ENCODE assay signal across 9 cellular contexts in genomic region chr1:66300986-66301451, GRCh38.
A peak's percentile ranks its signal among the peaks of the same experiment; 100 is the strongest.
DNase-seq lines count a peak whose midpoint lies in the region; ATAC-seq and TF ChIP-seq lines count a peak whose summit lies in the region.
"Had no signal": no experiment of that assay in that cellular context is flagged by ENCODE, and none has a peak within 500 bp of the region (broad histone marks: within the 10 kb centered on the region; RNA-seq: fewer than 3 reads in every experiment).

No MANE protein-coding gene starts in this region.

- no peaks in the 10 kb centered on the region for H3K9me3 Mint-ChIP-seq in T-helper 1 cell treated with Interleukin-12 subunit alpha and Interleukin-12 subunit beta and Interleukin-4 antibody, amounts not matched to agents 30 μg/mL and 1 μg/mL, for 36 hours
- H3K9me3 Mint-ChIP-seq in endodermal cell: no peaks in the 10 kb centered on the region

- peak; percentile 84 for ATAC-seq in GM19023 (IDR thresholded peaks at IDR 0.05; ENCODE audit: unreplicated experiment)
- peak; percentile 76 for ATAC-seq in HG03103 (IDR thresholded peaks at IDR 0.05; ENCODE audit: low read depth, unreplicated experiment)

- H3K36me3 ChIP-seq in esophagus muscularis mucosa: no peaks in the 10 kb centered on the region
- no peaks in the 10 kb centered on the region for H3K36me3 ChIP-seq in endodermal cell (ENCODE audit: control insufficient read depth, insufficient read depth, low read length)

- TF ChIP-seq EP300 in esophagus muscularis mucosa (IDR thresholded peaks at IDR 0.05): no peak

- no peak overlapping the region for H3K9ac ChIP-seq in endodermal cell (ENCODE audit: extremely low read depth, low read length, poor library complexity, severe bottlenecking)

- peak overlapping the region; percentile 2 to 34 (median 22) for H3K4me3 ChIP-seq in esophagus muscularis mucosa
- peak overlapping the region in 1 of 7 experiments; percentile 5 for H3K4me3 ChIP-seq in skin epidermis
- no peak overlapping the region for H3K4me3 ChIP-seq in endodermal cell (ENCODE audit: low read length)

- H3K27ac Mint-ChIP-seq in T-helper 1 cell treated with Interleukin-12 subunit alpha and Interleukin-12 subunit beta and Interleukin-4 antibody, amounts not matched to agents 30 μg/mL and 1 μg/mL, for 36 hours: peak overlapping the region; percentile 86
- H3K27ac Mint-ChIP-seq in endodermal cell: no peak overlapping the region

- H3K27me3 ChIP-seq in esophagus muscularis mucosa: no peaks in the 10 kb centered on the region
- H3K27me3 ChIP-seq in endodermal cell (ENCODE audit: control insufficient read depth, insufficient read depth, low read length, poor library complexity, severe bottlenecking): no peaks in the 10 kb centered on the region

- peaks cover 36% of the 10 kb centered on the region for H3K4me1 Mint-ChIP-seq in T-helper 1 cell treated with Interleukin-12 subunit alpha and Interleukin-12 subunit beta and Interleukin-4 antibody, amounts not matched to agents 30 μg/mL and 1 μg/mL, for 36 hours (ENCODE audit: low read depth)
- peaks cover 12% of the 10 kb centered on the region for H3K4me1 Mint-ChIP-seq in endodermal cell

- no peak for TF ChIP-seq CTCF in esophagus muscularis mucosa (IDR thresholded peaks at IDR 0.05)
- no peak for TF ChIP-seq CTCF in endodermal cell (conservative IDR thresholded peaks at IDR 0.05)

- TF ChIP-seq POLR2A in esophagus muscularis mucosa (IDR thresholded peaks at IDR 0.05; ENCODE audit: low read depth): no peak

- H3K27ac ChIP-seq in esophagus muscularis mucosa (replicated peaks in 1 of 4) (peak overlapping the region in 2 of 4 donors; percentile 1 to 47), skin epidermis (peak overlapping the region in 19 of 21 experiments; percentile 3 to 82 (median 61)), endodermal cell (ENCODE audit: low read depth, low read length) (no peak overlapping the region)
- H3K27ac ChIP-seq: epithelial cell of prostate had no signal

- intact Hi-C loops in esophagus muscularis mucosa (cut with DNase I): no loop called here

- no peaks in the 10 kb centered on the region for H3K27me3 Mint-ChIP-seq in T-helper 1 cell treated with Interleukin-12 subunit alpha and Interleukin-12 subunit beta and Interleukin-4 antibody, amounts not matched to agents 30 μg/mL and 1 μg/mL, for 36 hours (ENCODE audit: low read depth)
- H3K27me3 Mint-ChIP-seq in endodermal cell (ENCODE audit: insufficient read depth): no peaks in the 10 kb centered on the region

- DNase-seq in AG08396 (ENCODE audit: low spot score): peak; percentile 41
- no peak for DNase-seq in esophagus muscularis mucosa (ENCODE audit: extremely low spot score)
- no peak for DNase-seq in SKM-1 treated with dmso at 0.1 percent for 144 hours (lab: John Stamatoyannopoulos, UW; ENCODE audit: unreplicated experiment)
- no peak for DNase-seq in endodermal cell

- peak overlapping the region; percentile 71 for H3K4me3 Mint-ChIP-seq in T-helper 1 cell treated with Interleukin-12 subunit alpha and Interleukin-12 subunit beta and Interleukin-4 antibody, amounts not matched to agents 30 μg/mL and 1 μg/mL, for 36 hours
- H3K4me3 Mint-ChIP-seq in endodermal cell: no peak overlapping the region

- peaks cover 3% of the 10 kb centered on the region for H3K36me3 Mint-ChIP-seq in T-helper 1 cell treated with Interleukin-12 subunit alpha and Interleukin-12 subunit beta and Interleukin-4 antibody, amounts not matched to agents 30 μg/mL and 1 μg/mL, for 36 hours (ENCODE audit: low read depth)
- H3K36me3 Mint-ChIP-seq in endodermal cell (ENCODE audit: low read depth): no peaks in the 10 kb centered on the region

- 42% methylated on average over 4 of the region's 4 CpGs for WGBS in esophagus muscularis mucosa
- 87% methylated on average over 4 of the region's 4 CpGs; no CpG with 5 or more reads in 1 of the 2 experiments for WGBS in endodermal cell (ENCODE audit: insufficient coverage in 1 of 2, insufficient read length in 1 of 2), 2 experiments

- no peaks in the 10 kb centered on the region for H3K9me3 ChIP-seq in esophagus muscularis mucosa
- no peaks in the 10 kb centered on the region for H3K9me3 ChIP-seq in endodermal cell (ENCODE audit: control insufficient read depth, low read length)

- H3K4me1 ChIP-seq in esophagus muscularis mucosa: peaks cover 0 to 12% (median 7%) of the 10 kb centered on the region in 4 donors
- H3K4me1 ChIP-seq in endodermal cell (ENCODE audit: control insufficient read depth, insufficient read depth, low read length): peaks cover 5% of the 10 kb centered on the region
